In the genomic region with DNA sequence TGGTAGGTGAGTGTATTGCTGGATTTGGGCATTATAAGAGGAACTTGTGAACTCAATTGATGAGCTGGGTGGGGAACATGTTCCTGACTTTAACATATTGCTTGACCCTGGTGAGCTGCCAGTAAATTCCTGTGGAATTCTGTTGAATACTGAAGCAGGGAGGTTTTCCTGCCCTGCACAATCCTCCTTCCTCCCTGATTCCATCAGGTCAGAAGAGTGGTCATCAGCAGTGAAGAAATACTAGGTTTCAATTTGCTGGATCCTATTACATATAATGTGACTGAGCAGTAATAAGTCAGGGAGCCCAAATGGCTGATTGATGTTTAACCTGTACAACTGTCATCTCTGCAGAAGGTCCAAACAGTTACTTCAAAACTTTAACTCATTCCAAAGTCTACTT, we compare ENCODE assay signal across 22 cellular contexts.
DNase-seq lines count a peak whose midpoint lies in the region; ATAC-seq and TF ChIP-seq lines count a peak whose summit lies in the region.
"Had no signal": no experiment of that assay in that cellular context is flagged by ENCODE, and none has a peak within 500 bp of the region (broad histone marks: within the 10 kb centered on the region; RNA-seq: fewer than 3 reads in every experiment).

No MANE protein-coding gene starts in this region.

- BruUV-seq in MCF 10A (replicated peaks; lab: Mats Ljungman, UMichigan), result no TSS peak

- H3K27me3 Mint-ChIP-seq in MCF 10A (ENCODE audit: insufficient read depth, unreplicated experiment) (no peaks in the 10 kb centered on the region), type B pancreatic cell (no peaks in the 10 kb centered on the region)
- H3K27me3 Mint-ChIP-seq: progenitor cell of endocrine pancreas had no signal

- H3K4me3 Mint-ChIP-seq in MCF 10A (ENCODE audit: unreplicated experiment), result no peak overlapping the region
- peak overlapping the region; percentile 8 for H3K4me3 Mint-ChIP-seq in type B pancreatic cell
- H3K4me3 Mint-ChIP-seq: naive B cell had no signal

- H3K9me3 ChIP-seq in breast epithelium (no peaks in the 10 kb centered on the region), right lobe of liver (no peaks in the 10 kb centered on the region), suprapubic skin (no peaks in the 10 kb centered on the region)

- H3K27me3 ChIP-seq in breast epithelium (no peaks in the 10 kb centered on the region), right lobe of liver (no peaks in the 10 kb centered on the region), suprapubic skin (no peaks in the 10 kb centered on the region)

- H3K4me1 ChIP-seq in breast epithelium (no peaks in the 10 kb centered on the region), right lobe of liver (no peaks in the 10 kb centered on the region), suprapubic skin (peaks cover 13% of the 10 kb centered on the region)

- no peaks in the 10 kb centered on the region for H3K36me3 Mint-ChIP-seq in MCF 10A (ENCODE audit: insufficient read depth, unreplicated experiment)
- no peaks in the 10 kb centered on the region for H3K36me3 Mint-ChIP-seq in type B pancreatic cell
- H3K36me3 Mint-ChIP-seq: naive B cell had no signal

- POLR2A ChIA-PET in MCF 10A (lab: Yijun Ruan, JAX), result interaction anchor here (0.6 to 0.7 kb wide), 3 partner anchors 93 to 989 kb away, joined by 3 read pairs; no protein-coding TSS in a partner anchor

- intact Hi-C loops in MCF 10A (cut with micrococcal nuclease) (no loop called here), breast epithelium (cut with DNase I; ENCODE audit: low total_unique reads) (no loop called here), right lobe of liver (cut with DNase I) (no loop called here)

- TF ChIP-seq POLR2A in breast epithelium (IDR thresholded peaks at IDR 0.05) (no peak), right lobe of liver (IDR thresholded peaks at IDR 0.05) (no peak), suprapubic skin (IDR thresholded peaks at IDR 0.05) (no peak)

- H3K36me3 ChIP-seq in breast epithelium (no peaks in the 10 kb centered on the region), right lobe of liver (no peaks in the 10 kb centered on the region), suprapubic skin (no peaks in the 10 kb centered on the region)

- H3K27ac Mint-ChIP-seq in MCF 10A (ENCODE audit: low read depth, unreplicated experiment) (peak overlapping the region; percentile 2), type B pancreatic cell (peak overlapping the region; percentile 56)
- H3K27ac Mint-ChIP-seq: naive B cell had no signal

- no peak overlapping the region for H3K27ac ChIP-seq in breast epithelium
- peak overlapping the region; percentile 37 to 82 for H3K27ac ChIP-seq in coronary artery
- H3K27ac ChIP-seq in right lobe of liver, result no peak overlapping the region
- H3K27ac ChIP-seq in suprapubic skin, result no peak overlapping the region

- DNase-seq in MCF 10A (ENCODE audit: unreplicated experiment) (no peak), breast epithelium (ENCODE audit: low spot score in 2 of 2) (no peak), coronary artery (ENCODE audit: low spot score) (no peak), right lobe of liver (no peak), type B pancreatic cell (ENCODE audit: extremely low spot score, unreplicated experiment) (no peak), occipital lobe (lab: John Stamatoyannopoulos, UW) (no peak), HPDE6-E6E7 (ENCODE audit: extremely low spot score) (no peak), suprapubic skin (ENCODE audit: low spot score in 2 of 2) (no peak)
- DNase-seq: activated gamma-delta T cell treated with Interleukin-2 at 50 U/mL for 16 hours; C1 segment of cervical spinal cord; DMS53; hypothalamus; KBM-7; left cardiac atrium; naive B cell; NCI-H1436; NK-92 treated with Interleukin-12 subunit alpha and Interleukin-12 subunit beta, amount 100 ng/mL, for 24 hours; stimulated activated naive CD4-positive, alpha-beta T cell had no signal

- H3K4me3 ChIP-seq in breast epithelium (no peak overlapping the region), coronary artery (peak overlapping the region; percentile 15), right lobe of liver (no peak overlapping the region), suprapubic skin (no peak overlapping the region)

- H3K9me3 Mint-ChIP-seq in MCF 10A (ENCODE audit: unreplicated experiment), result no peaks in the 10 kb centered on the region
- H3K9me3 Mint-ChIP-seq in type B pancreatic cell, result peaks cover 3% of the 10 kb centered on the region
- H3K9me3 Mint-ChIP-seq: naive B cell had no signal

- peaks cover 32% of the 10 kb centered on the region for H3K4me1 Mint-ChIP-seq in MCF 10A (ENCODE audit: insufficient read depth, unreplicated experiment)
- peaks cover 36% of the 10 kb centered on the region for H3K4me1 Mint-ChIP-seq in type B pancreatic cell (ENCODE audit: unreplicated experiment)
- H3K4me1 Mint-ChIP-seq: naive B cell had no signal

- TF ChIP-seq CTCF in MCF 10A (IDR thresholded peaks at IDR 0.05; ENCODE audit: unreplicated experiment) (no peak), breast epithelium (IDR thresholded peaks at IDR 0.05) (no peak), coronary artery (IDR thresholded peaks at IDR 0.05) (no peak), right lobe of liver (IDR thresholded peaks at IDR 0.05) (no peak), type B pancreatic cell (conservative IDR thresholded peaks at IDR 0.05) (no peak), suprapubic skin (IDR thresholded peaks at IDR 0.05) (no peak)

- CTCF ChIA-PET in MCF 10A (lab: Yijun Ruan, JAX), result interaction anchor here (0.7 to 1.0 kb wide), 2 partner anchors 14 to 386 kb away, joined by 3 read pairs; no protein-coding TSS in a partner anchor

- no peak for TF ChIP-seq EP300 in suprapubic skin (IDR thresholded peaks at IDR 0.05)

- ATAC-seq in right lobe of liver, result peak; percentile 17 to 78 (median 48)
- ATAC-seq: activated CD4-positive, CD25-positive, alpha-beta regulatory T cell treated with anti-CD3 and anti-CD28 coated beads, Interleukin-2, amount 50 U/mL, for 24 hours; esophagus mucosa; left cardiac atrium; Right ventricle myocardium inferior had no signal

Comparison
In these comparisons a context has a peak if more than half of its experiments do, and no peak if none do; other contexts are left out.
1. H3K27ac ChIP-seq: peak in coronary artery (2 of 2); none in breast epithelium (0 of 2), right lobe of liver (0 of 3) and suprapubic skin (single experiment).